10 cellular contexts compared by ENCODE assay signal in the genomic region with DNA sequence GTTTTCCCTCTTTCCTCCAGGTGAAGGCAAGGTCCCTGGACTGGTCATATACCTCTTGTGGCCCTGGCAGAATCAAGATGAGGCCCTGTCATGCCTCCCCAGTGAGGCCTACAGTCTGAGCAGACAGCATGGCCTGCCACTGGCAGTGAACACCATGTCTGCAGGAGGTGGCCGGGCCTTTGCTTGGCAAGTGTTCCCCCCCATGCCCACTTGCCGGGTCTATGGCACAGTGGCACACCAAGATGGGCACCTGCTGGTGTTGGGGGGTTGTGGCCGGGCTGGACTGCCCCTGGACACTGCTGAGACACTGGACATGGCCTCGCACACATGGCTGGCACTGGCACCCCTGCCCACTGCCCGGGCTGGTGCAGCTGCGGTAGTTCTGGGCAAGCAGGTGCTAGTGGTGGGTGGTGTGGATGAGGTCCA. TPM values are rescaled to one million over a fixed set of nuclear protein-coding genes. Genes with fewer than 3 reads are reported as not detected.
A peak's percentile ranks its signal among the peaks of the same experiment; 100 is the strongest.
DNase-seq lines count a peak whose midpoint lies in the region; ATAC-seq and TF ChIP-seq lines count a peak whose summit lies in the region.
"Had no signal": no experiment of that assay in that cellular context is flagged by ENCODE, and none has a peak within 500 bp of the region (broad histone marks: within the 10 kb centered on the region; RNA-seq: fewer than 3 reads in every experiment).

No MANE protein-coding gene starts in this region.

- POLR2A ChIA-PET in activated CD4-positive, alpha-beta T cell treated with anti-CD3 and anti-CD28 coated beads for 36 hours (lab: Charles Lee): no interaction called here

- H3K27me3 ChIP-seq in ectodermal cell (ENCODE audit: control insufficient read depth, insufficient read depth, low read length, poor library complexity, severe bottlenecking): peaks cover 5% of the 10 kb centered on the region

- TF ChIP-seq CTCF in type B pancreatic cell (conservative IDR thresholded peaks at IDR 0.05): no peak

- intact Hi-C loops in activated CD4-positive, alpha-beta T cell treated with anti-CD3 and anti-CD28 coated beads, Interleukin-2, amount 10 ng/mL, durations not matched to agents 24 days and 14 days (cut with micrococcal nuclease): no loop called here
- intact Hi-C loops in activated CD4-positive, alpha-beta T cell treated with anti-CD3 and anti-CD28 coated beads for 36 hours (cut with DNase I, micrococcal nuclease): no loop called here

- CTCF ChIA-PET in activated CD4-positive, alpha-beta T cell treated with anti-CD3 and anti-CD28 coated beads for 36 hours (lab: Charles Lee): interaction anchor here (0.7 to 1.3 kb wide), 2 partner anchors 277 to 291 kb away, joined by 3 read pairs; no protein-coding TSS in a partner anchor

- no peak overlapping the region for H3K27ac Mint-ChIP-seq in activated CD4-positive, alpha-beta T cell treated with anti-CD3 and anti-CD28 coated beads, Interleukin-2, amount 10 ng/mL, durations not matched to agents 24 days and 14 days
- no peak overlapping the region for H3K27ac Mint-ChIP-seq in activated CD4-positive, alpha-beta T cell treated with anti-CD3 and anti-CD28 coated beads for 36 hours
- no peak overlapping the region for H3K27ac Mint-ChIP-seq in type B pancreatic cell

- peaks cover 15% of the 10 kb centered on the region for H3K36me3 ChIP-seq in ectodermal cell (ENCODE audit: control insufficient read depth, insufficient read depth, low read length)

- H3K4me1 ChIP-seq in ectodermal cell (ENCODE audit: control insufficient read depth, insufficient read depth, low read length): peaks cover 41% of the 10 kb centered on the region

- peaks cover 8% of the 10 kb centered on the region for H3K4me1 Mint-ChIP-seq in activated CD4-positive, alpha-beta T cell treated with anti-CD3 and anti-CD28 coated beads, Interleukin-2, amount 10 ng/mL, durations not matched to agents 24 days and 14 days
- H3K4me1 Mint-ChIP-seq in activated CD4-positive, alpha-beta T cell treated with anti-CD3 and anti-CD28 coated beads for 36 hours: peaks cover 11% of the 10 kb centered on the region
- peaks cover 38% of the 10 kb centered on the region for H3K4me1 Mint-ChIP-seq in type B pancreatic cell (ENCODE audit: unreplicated experiment)

- no peaks in the 10 kb centered on the region for H3K36me3 Mint-ChIP-seq in activated CD4-positive, alpha-beta T cell treated with anti-CD3 and anti-CD28 coated beads, Interleukin-2, amount 10 ng/mL, durations not matched to agents 24 days and 14 days (ENCODE audit: low read depth)
- H3K36me3 Mint-ChIP-seq in activated CD4-positive, alpha-beta T cell treated with anti-CD3 and anti-CD28 coated beads for 36 hours (ENCODE audit: low read depth): no peaks in the 10 kb centered on the region
- no peaks in the 10 kb centered on the region for H3K36me3 Mint-ChIP-seq in type B pancreatic cell

- ATAC-seq in activated CD4-positive, alpha-beta T cell treated with anti-CD3 and anti-CD28 coated beads for 36 hours: no peak

- 87 to 93% methylated on average over 6 of the region's 6 CpGs for WGBS in ectodermal cell, 2 experiments

- DNase-seq in activated CD4-positive, alpha-beta T cell treated with anti-CD3 and anti-CD28 coated beads, Interleukin-2, amount 10 ng/mL, durations not matched to agents 24 days and 14 days: no peak
- DNase-seq in activated CD4-positive, alpha-beta T cell treated with anti-CD3 and anti-CD28 coated beads for 36 hours: no peak
- DNase-seq in myocyte (ENCODE audit: low read depth): peak; percentile 83
- DNase-seq in type B pancreatic cell (ENCODE audit: extremely low spot score, unreplicated experiment): no peak
- no peak for DNase-seq in activated gamma-delta T cell treated with Interleukin-2 at 50 U/mL for 16 hours
- no peak for DNase-seq in glomerular visceral epithelial cell (ENCODE audit: extremely low spot score)
- DNase-seq in cerebellum (ENCODE audit: low spot score): no peak
- DNase-seq: activated gamma-delta T cell, SW 1271 had no signal

- no peaks in the 10 kb centered on the region for H3K9me3 ChIP-seq in ectodermal cell (ENCODE audit: control insufficient read depth, low read length)

- no peaks in the 10 kb centered on the region for H3K27me3 Mint-ChIP-seq in activated CD4-positive, alpha-beta T cell treated with anti-CD3 and anti-CD28 coated beads, Interleukin-2, amount 10 ng/mL, durations not matched to agents 24 days and 14 days
- no peaks in the 10 kb centered on the region for H3K27me3 Mint-ChIP-seq in activated CD4-positive, alpha-beta T cell treated with anti-CD3 and anti-CD28 coated beads for 36 hours
- H3K27me3 Mint-ChIP-seq in type B pancreatic cell: no peaks in the 10 kb centered on the region

- peak overlapping the region; percentile 98 for H3K27ac ChIP-seq in ectodermal cell (ENCODE audit: insufficient read depth, low read depth, low read length, poor library complexity, severe bottlenecking)

- peak overlapping the region; percentile 34 for H3K4me3 Mint-ChIP-seq in activated CD4-positive, alpha-beta T cell treated with anti-CD3 and anti-CD28 coated beads, Interleukin-2, amount 10 ng/mL, durations not matched to agents 24 days and 14 days
- H3K4me3 Mint-ChIP-seq in activated CD4-positive, alpha-beta T cell treated with anti-CD3 and anti-CD28 coated beads for 36 hours: no peak overlapping the region
- peak overlapping the region; percentile 94 for H3K4me3 Mint-ChIP-seq in type B pancreatic cell

- H3K9me3 Mint-ChIP-seq in activated CD4-positive, alpha-beta T cell treated with anti-CD3 and anti-CD28 coated beads, Interleukin-2, amount 10 ng/mL, durations not matched to agents 24 days and 14 days: no peaks in the 10 kb centered on the region
- H3K9me3 Mint-ChIP-seq in activated CD4-positive, alpha-beta T cell treated with anti-CD3 and anti-CD28 coated beads for 36 hours (ENCODE audit: low read depth): no peaks in the 10 kb centered on the region
- H3K9me3 Mint-ChIP-seq in type B pancreatic cell: no peaks in the 10 kb centered on the region

- peak overlapping the region; percentile 95 for H3K4me3 ChIP-seq in ectodermal cell (ENCODE audit: insufficient read depth, low read depth, low read length)

RNA-seq across cellular contexts. Expression of gene KLHDC8B, which starts 1.2 kb away (rescaled TPM):
- total RNA-seq in activated CD4-positive, alpha-beta T cell treated with anti-CD3 and anti-CD28 coated beads, Interleukin-2, amount 10 ng/mL, durations not matched to agents 24 days and 14 days: 1.5 and 2.3 TPM in 2 replicates
- total RNA-seq in activated CD4-positive, alpha-beta T cell treated with anti-CD3 and anti-CD28 coated beads for 36 hours: 1 to 10 TPM; 1.2 to 3.1 TPM
- polyA plus RNA-seq in ectodermal cell (2013, experiment 1 of 4): 72.6 TPM
- 82.1 TPM for polyA plus RNA-seq in ectodermal cell (2013, experiment 2 of 4)
- polyA plus RNA-seq in ectodermal cell (2013, experiment 3 of 4): 66.8 TPM
- polyA plus RNA-seq in ectodermal cell (2013, experiment 4 of 4): 72.7 TPM
- 28.7 and 45.0 TPM in 2 replicates for total RNA-seq in myocyte
- polyA plus RNA-seq in myocyte (2012): 23.1 TPM
- total RNA-seq in type B pancreatic cell (ENCODE audit: low replicate concordance): 42.1 and 57.6 TPM in 2 replicates
- 11.0 TPM for total RNA-seq in cerebellum

RNA-seq across cellular contexts. Expression of gene CCDC71, which starts 6.5 kb away (rescaled TPM):
- total RNA-seq in activated CD4-positive, alpha-beta T cell treated with anti-CD3 and anti-CD28 coated beads, Interleukin-2, amount 10 ng/mL, durations not matched to agents 24 days and 14 days: 25.7 and 26.7 TPM in 2 replicates
- total RNA-seq in activated CD4-positive, alpha-beta T cell treated with anti-CD3 and anti-CD28 coated beads for 36 hours: 10 to 100 TPM; 19.5 to 22.2 TPM
- 25.1 TPM for polyA plus RNA-seq in ectodermal cell (2013, experiment 1 of 4)
- 28.0 TPM for polyA plus RNA-seq in ectodermal cell (2013, experiment 2 of 4)
- 24.1 TPM for polyA plus RNA-seq in ectodermal cell (2013, experiment 3 of 4)
- polyA plus RNA-seq in ectodermal cell (2013, experiment 4 of 4): 25.1 TPM
- total RNA-seq in myocyte (34.3 and 35.0 TPM in 2 replicates), type B pancreatic cell (ENCODE audit: low replicate concordance) (27.4 and 28.5 TPM in 2 replicates), cerebellum (14.4 TPM)
- polyA plus RNA-seq in myocyte (2012): 22.5 TPM

RNA-seq across cellular contexts. Expression of gene LAMB2, which starts 39.8 kb away (rescaled TPM):
- total RNA-seq in activated CD4-positive, alpha-beta T cell treated with anti-CD3 and anti-CD28 coated beads, Interleukin-2, amount 10 ng/mL, durations not matched to agents 24 days and 14 days: not detected in 2 replicates
- under 1 TPM in 1 of 2 experiments, not detected in 1; 0.71 TPM for total RNA-seq in activated CD4-positive, alpha-beta T cell treated with anti-CD3 and anti-CD28 coated beads for 36 hours
- polyA plus RNA-seq in ectodermal cell (2013, experiment 1 of 4): 163 TPM
- 198 TPM for polyA plus RNA-seq in ectodermal cell (2013, experiment 2 of 4)
- 153 TPM for polyA plus RNA-seq in ectodermal cell (2013, experiment 3 of 4)
- 201 TPM for polyA plus RNA-seq in ectodermal cell (2013, experiment 4 of 4)
- total RNA-seq in myocyte (632 and 641 TPM in 2 replicates), type B pancreatic cell (ENCODE audit: low replicate concordance) (277 and 316 TPM in 2 replicates), cerebellum (79.4 TPM)
- polyA plus RNA-seq in myocyte (2012): 721 TPM

RNA-seq across cellular contexts. Expression of gene USP19, which starts 52.0 kb away (rescaled TPM):
- 57.2 and 64.9 TPM in 2 replicates for total RNA-seq in activated CD4-positive, alpha-beta T cell treated with anti-CD3 and anti-CD28 coated beads, Interleukin-2, amount 10 ng/mL, durations not matched to agents 24 days and 14 days
- 10 to 100 TPM; 45.2 to 45.9 TPM for total RNA-seq in activated CD4-positive, alpha-beta T cell treated with anti-CD3 and anti-CD28 coated beads for 36 hours
- 43.7 TPM for polyA plus RNA-seq in ectodermal cell (2013, experiment 1 of 4)
- 51.0 TPM for polyA plus RNA-seq in ectodermal cell (2013, experiment 2 of 4)
- 37.4 TPM for polyA plus RNA-seq in ectodermal cell (2013, experiment 3 of 4)
- polyA plus RNA-seq in ectodermal cell (2013, experiment 4 of 4): 44.2 TPM
- total RNA-seq in myocyte: 66.1 and 74.5 TPM in 2 replicates
- 44.0 TPM for polyA plus RNA-seq in myocyte (2012)
- total RNA-seq in type B pancreatic cell (ENCODE audit: low replicate concordance): 83.0 and 86.4 TPM in 2 replicates
- total RNA-seq in cerebellum: 35.7 TPM

Comparison
In these comparisons a context has a peak if more than half of its experiments do, and no peak if none do; other contexts are left out.
1. RNA of gene LAMB2, which starts 39.8 kb away (total RNA-seq): 632 to 641 TPM in myocyte, 277 to 316 TPM in type B pancreatic cell and 79.4 TPM in cerebellum (single experiment); 0.71 TPM in activated CD4-positive, alpha-beta T cell treated with anti-CD3 and anti-CD28 coated beads for 36 hours and not detected in activated CD4-positive, alpha-beta T cell treated with anti-CD3 and anti-CD28 coated beads, Interleukin-2, amount 10 ng/mL, durations not matched to agents 24 days and 14 days; every median in the first group is over 10 times any median in the second.